8 cellular contexts compared by ENCODE assay signal in genomic region chr3:44761347-44762169, GRCh38. TPM values are rescaled to one million over a fixed set of nuclear protein-coding genes. Genes with fewer than 3 reads are reported as not detected.
DNase-seq lines count a peak whose midpoint lies in the region; ATAC-seq and TF ChIP-seq lines count a peak whose summit lies in the region.

TSS of gene KIAA1143 (minus strand) at chr3:44761619. CDS start at chr3:44761602, 17 bp downstream.
TSS of gene KIF15 (plus strand) at chr3:44761794. CDS start at chr3:44761866, 72 bp downstream.

- no peaks in the 10 kb centered on the region for H3K27me3 Mint-ChIP-seq in T-helper 1 cell treated with Interleukin-12 subunit alpha and Interleukin-12 subunit beta and Interleukin-4 antibody, amounts not matched to agents 30 μg/mL and 1 μg/mL, for 36 hours (ENCODE audit: low read depth)

- WGBS in psoas muscle, 3 donors, result 0 to 1% (median 1%) methylated on average over 70 of the region's 70 CpGs

- H3K27ac Mint-ChIP-seq in T-helper 1 cell treated with Interleukin-12 subunit alpha and Interleukin-12 subunit beta and Interleukin-4 antibody, amounts not matched to agents 30 μg/mL and 1 μg/mL, for 36 hours, result peak within 1 kb of the TSS; percentile 79

- H3K4me3 ChIP-seq in psoas muscle, result peak within 1 kb of the TSS; percentile 94
- peak within 1 kb of the TSS; percentile 71 to 80 for H3K4me3 ChIP-seq in vagina

- intact Hi-C loops in left ventricle myocardium superior (cut with micrococcal nuclease), result no loop called here
- intact Hi-C loops in psoas muscle (cut with DNase I), result loop anchor here in 1 of 2 donors (1.0 to 5.0 kb wide), 3 partner anchors 29 to 151 kb away; partner anchors contain the start of gene TMEM42
- intact Hi-C loops in vagina (cut with DNase I), result no loop called here

- DNase-seq in GM13977 (ENCODE audit: low spot score) (peak; percentile 91), NCI-H1694 (lab: John Stamatoyannopoulos, UW) (peak; percentile 55), left ventricle myocardium superior (peak; percentile 99), psoas muscle (peak; percentile 96 to 98), vagina (ENCODE audit: extremely low spot score in 2 of 2) (peak in 1 of 2 donors; percentile 96)

- no peak for TF ChIP-seq POLR2A in vagina (IDR thresholded peaks at IDR 0.05)

- peak; percentile 3 for TF ChIP-seq CTCF in GM13977 (IDR thresholded peaks at IDR 0.05; ENCODE audit: extremely low read depth, insufficient read depth, missing control alignments)
- TF ChIP-seq CTCF in psoas muscle (IDR thresholded peaks at IDR 0.05), result no peak
- no peak for TF ChIP-seq CTCF in vagina (IDR thresholded peaks at IDR 0.05)

- H3K9me3 Mint-ChIP-seq in T-helper 1 cell treated with Interleukin-12 subunit alpha and Interleukin-12 subunit beta and Interleukin-4 antibody, amounts not matched to agents 30 μg/mL and 1 μg/mL, for 36 hours, result peaks cover 44% of the 10 kb centered on the region

- peaks cover 33% of the 10 kb centered on the region for H3K4me1 Mint-ChIP-seq in T-helper 1 cell treated with Interleukin-12 subunit alpha and Interleukin-12 subunit beta and Interleukin-4 antibody, amounts not matched to agents 30 μg/mL and 1 μg/mL, for 36 hours (ENCODE audit: low read depth)

- in situ Hi-C loops in GM13977 (cut with MboI; ENCODE audit: low pct_unique_long_range_greater_than_20kb, low sequenced_read_pairs, unreplicated experiment), result no loop called here

- peak within 1 kb of the TSS; percentile 89 for H3K4me3 Mint-ChIP-seq in T-helper 1 cell treated with Interleukin-12 subunit alpha and Interleukin-12 subunit beta and Interleukin-4 antibody, amounts not matched to agents 30 μg/mL and 1 μg/mL, for 36 hours

- H3K36me3 Mint-ChIP-seq in T-helper 1 cell treated with Interleukin-12 subunit alpha and Interleukin-12 subunit beta and Interleukin-4 antibody, amounts not matched to agents 30 μg/mL and 1 μg/mL, for 36 hours (ENCODE audit: low read depth), result peaks cover 57% of the 10 kb centered on the region

- peaks cover 4 to 24% of the 10 kb centered on the region in 2 donors for H3K36me3 ChIP-seq in psoas muscle (ENCODE audit: insufficient read depth in 1 of 2, low read depth in 1 of 2)
- H3K36me3 ChIP-seq in vagina, result peaks cover 0 to 6% of the 10 kb centered on the region in 2 donors

- H3K9me3 ChIP-seq in psoas muscle (peaks cover 9% of the 10 kb centered on the region), vagina (no peaks in the 10 kb centered on the region)

- ATAC-seq in HG02885 (IDR thresholded peaks at IDR 0.05; ENCODE audit: poor library complexity, unreplicated experiment) (peak; percentile 83), left ventricle myocardium superior (peak; percentile 100), psoas muscle (peak; percentile 100)

- H3K27me3 ChIP-seq in psoas muscle (ENCODE audit: insufficient read depth in 3 of 3, low read length in 2 of 3), result no peaks in the 10 kb centered on the region
- no peaks in the 10 kb centered on the region for H3K27me3 ChIP-seq in vagina

- peak within 1 kb of the TSS; percentile 35 for H3K27ac ChIP-seq in angular gyrus (ENCODE audit: low read depth, low read length)
- H3K27ac ChIP-seq in psoas muscle, result peak within 1 kb of the TSS; percentile 89
- H3K27ac ChIP-seq in vagina, result peak within 1 kb of the TSS; percentile 68

- H3K4me1 ChIP-seq in psoas muscle (peaks cover 7% of the 10 kb centered on the region), vagina (peaks cover 15% of the 10 kb centered on the region)

RNA-seq across cellular contexts. Expression of gene KIAA1143, which starts in this region (rescaled TPM):
- total RNA-seq in left ventricle myocardium superior (37.2 TPM), psoas muscle (10 to 100 TPM; 26.7 to 45.7 (median 33.4) TPM), vagina (14.0 TPM)
- polyA plus RNA-seq in psoas muscle, result 10 to 100 TPM in 1 of 3 donors, 1 to 10 TPM in 2; 8.8 to 25.6 (median 9.7) TPM

RNA-seq across cellular contexts. Expression of gene KIF15, which starts in this region (rescaled TPM):
- total RNA-seq in left ventricle myocardium superior (1.1 TPM), psoas muscle (under 1 TPM; 0.07 to 0.45 (median 0.29) TPM), vagina (2.2 TPM)
- polyA plus RNA-seq in psoas muscle, result 1 to 10 TPM in 1 of 3 donors, under 1 TPM in 2; 0.13 to 1.2 (median 0.25) TPM

Comparison
In these comparisons a context has a peak if more than half of its experiments do, and no peak if none do; other contexts are left out.
1. H3K27ac ChIP-seq: peak in every context shown above with its lines; median percentile 89 in psoas muscle; 68 in vagina; 35 in angular gyrus.